In the genomic region with DNA sequence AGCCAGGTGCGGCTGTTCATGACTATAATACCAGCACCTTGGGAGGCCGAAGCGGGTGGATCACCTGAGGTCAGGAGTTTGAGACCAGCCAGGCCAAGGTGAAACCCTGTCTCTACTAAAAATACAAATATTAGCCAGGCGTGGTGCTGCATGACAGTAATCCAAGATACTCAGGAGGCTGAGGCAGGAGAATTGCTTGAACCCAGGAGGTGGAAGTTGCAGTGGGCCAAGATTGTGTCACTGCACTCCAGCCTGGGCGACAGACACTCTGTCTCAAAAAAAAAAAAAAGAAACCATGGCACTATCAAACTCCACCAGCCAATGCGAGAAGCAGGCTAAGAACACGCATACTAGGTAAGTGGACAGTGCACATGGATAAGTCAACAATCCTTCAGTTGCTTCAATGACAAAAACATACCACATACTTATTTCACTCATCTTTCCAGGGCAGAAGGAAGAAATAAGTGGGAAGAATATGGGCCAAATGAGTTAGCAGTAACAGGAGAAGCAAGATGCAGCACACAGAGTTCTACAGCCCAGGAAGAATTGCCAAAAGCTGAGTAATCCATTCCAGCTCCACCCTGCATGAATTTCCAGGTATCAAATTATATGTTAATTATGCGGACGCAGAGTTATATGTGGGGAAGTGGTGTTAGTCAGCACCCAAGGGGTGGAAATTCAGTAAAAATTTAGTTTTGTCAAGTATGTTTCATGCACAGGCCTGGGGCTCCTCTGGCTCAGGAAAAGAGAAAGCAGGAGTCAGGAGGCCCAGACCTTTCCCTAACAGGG, we compare ENCODE assay signal across 9 cellular contexts. TPM values are rescaled to one million over a fixed set of nuclear protein-coding genes. Genes with fewer than 3 reads are reported as not detected.
DNase-seq lines count a peak whose midpoint lies in the region; ATAC-seq and TF ChIP-seq lines count a peak whose summit lies in the region.
"Had no signal": no experiment of that assay in that cellular context is flagged by ENCODE, and none has a peak within 500 bp of the region (broad histone marks: within the 10 kb centered on the region; RNA-seq: fewer than 3 reads in every experiment).

No MANE protein-coding gene starts in this region.

- H3K4me3 ChIP-seq in heart left ventricle (peak overlapping the region in 4 of 12 donors; percentile 6 to 30 (median 11)), skeletal muscle tissue (ENCODE audit: low read length in 3 of 3) (peak overlapping the region; percentile 60 to 73 (median 64))

- intact Hi-C loops in heart left ventricle (cut with DNase I), result loop anchor here in 3 of 10 donors (5.0 to 10.0 kb wide), 3 partner anchors 33 to 58 kb away; a partner anchor contains a TSS

- ATAC-seq in SK-N-SH treated with all-trans-retinoic acid at 6 μM for 48 hours, result peak; percentile 78
- ATAC-seq in heart left ventricle, result peak in 3 of 4 donors; percentile 21 to 46 (median 37)
- ATAC-seq in HG02763 (IDR thresholded peaks at IDR 0.05; ENCODE audit: unreplicated experiment), result no peak

- DNase-seq in EL, result peak; percentile 87
- no peak for DNase-seq in heart left ventricle
- DNase-seq in NCI-H1092 treated with DMSO at 0.1 percent for 48 hours (lab: John Stamatoyannopoulos, UW), result no peak
- no peak for DNase-seq in HuH-7 (ENCODE audit: low spot score)
- no peak for DNase-seq in RKO (ENCODE audit: low spot score)
- DNase-seq: activated CD4-positive, CD25-positive, alpha-beta regulatory T cell treated with anti-CD3 and anti-CD28 coated beads, Interleukin-2, amount 50 U/mL, for 72 hours had no signal

- no peaks in the 10 kb centered on the region for H3K9me3 ChIP-seq in heart left ventricle
- H3K9me3 ChIP-seq in skeletal muscle tissue (ENCODE audit: control insufficient read depth in 3 of 3, low read length in 3 of 3), result no peaks in the 10 kb centered on the region

- no peak for TF ChIP-seq CTCF in heart left ventricle (IDR thresholded peaks at IDR 0.05)

- H3K36me3 ChIP-seq in heart left ventricle, result no peaks in the 10 kb centered on the region
- H3K36me3 ChIP-seq in skeletal muscle tissue (ENCODE audit: control insufficient read depth in 3 of 3, insufficient read depth in 3 of 3, low read length in 3 of 3), result no peaks in the 10 kb centered on the region

- H3K27me3 ChIP-seq in heart left ventricle (no peaks in the 10 kb centered on the region), skeletal muscle tissue (ENCODE audit: control insufficient read depth in 3 of 3, insufficient read depth in 3 of 3, low read length in 3 of 3) (no peaks in the 10 kb centered on the region)

- H3K27ac ChIP-seq in heart left ventricle (peak overlapping the region; percentile 11 to 82 (median 68)), skeletal muscle tissue (ENCODE audit: low read depth, low read length) (peak overlapping the region; percentile 79)

- WGBS in heart left ventricle, 4 donors, result 75 to 91% (median 83%) methylated on average over 9 of the region's 9 CpGs

- TF ChIP-seq POLR2A in heart left ventricle (IDR thresholded peaks at IDR 0.05), result no peak

- H3K4me1 ChIP-seq in heart left ventricle, result peaks cover 20 to 94% (median 73%) of the 10 kb centered on the region in 12 donors
- H3K4me1 ChIP-seq in skeletal muscle tissue (ENCODE audit: control insufficient read depth in 3 of 3, insufficient read depth in 3 of 3, low read length in 3 of 3), result peaks cover 86 to 90% (median 86%) of the 10 kb centered on the region in 3 donors

- H3K9ac ChIP-seq in skeletal muscle tissue (ENCODE audit: low read depth in 1 of 3, low read length in 3 of 3), result peak overlapping the region; percentile 67 to 80 (median 75)

TF ChIP-seq in SK-N-SH treated with all-trans-retinoic acid at 6 μM for 48 hours, 23 proteins besides CTCF, POLR2A, EP300 and RAD21 (continues in another document):
- TF ChIP-seq RARB (CRISPR knock-in tag; IDR thresholded peaks at IDR 0.05) (no peak), ZFP30 (CRISPR knock-in tag; IDR thresholded peaks at IDR 0.05) (no peak), ZNF8 (CRISPR knock-in tag; IDR thresholded peaks at IDR 0.05) (no peak), CSDC2 (CRISPR knock-in tag; IDR thresholded peaks at IDR 0.05) (no peak), ZC3H10 (CRISPR knock-in tag; IDR thresholded peaks at IDR 0.05) (no peak), BACH2 (CRISPR knock-in tag; IDR thresholded peaks at IDR 0.05; ENCODE audit: borderline replicate concordance) (no peak), ISL1 (CRISPR knock-in tag; IDR thresholded peaks at IDR 0.05) (no peak), ZNF565 (CRISPR knock-in tag; conservative IDR thresholded peaks at IDR 0.05; ENCODE audit: low read depth) (no peak), ZNF70 (CRISPR knock-in tag; IDR thresholded peaks at IDR 0.05) (no peak), ZFP3 (CRISPR knock-in tag; IDR thresholded peaks at IDR 0.05) (no peak), GLIS3 (CRISPR knock-in tag; IDR thresholded peaks at IDR 0.05) (no peak), TCF4 (CRISPR knock-in tag; IDR thresholded peaks at IDR 0.05; ENCODE audit: borderline replicate concordance) (no peak), PPARA (CRISPR knock-in tag; IDR thresholded peaks at IDR 0.05; ENCODE audit: borderline replicate concordance) (no peak), OSR1 (CRISPR knock-in tag; IDR thresholded peaks at IDR 0.05) (no peak), ESRRG (CRISPR knock-in tag; IDR thresholded peaks at IDR 0.05) (no peak), ARNTL (CRISPR knock-in tag; IDR thresholded peaks at IDR 0.05; ENCODE audit: borderline replicate concordance, low read depth) (no peak)
- TF ChIP-seq, protein P1, sequence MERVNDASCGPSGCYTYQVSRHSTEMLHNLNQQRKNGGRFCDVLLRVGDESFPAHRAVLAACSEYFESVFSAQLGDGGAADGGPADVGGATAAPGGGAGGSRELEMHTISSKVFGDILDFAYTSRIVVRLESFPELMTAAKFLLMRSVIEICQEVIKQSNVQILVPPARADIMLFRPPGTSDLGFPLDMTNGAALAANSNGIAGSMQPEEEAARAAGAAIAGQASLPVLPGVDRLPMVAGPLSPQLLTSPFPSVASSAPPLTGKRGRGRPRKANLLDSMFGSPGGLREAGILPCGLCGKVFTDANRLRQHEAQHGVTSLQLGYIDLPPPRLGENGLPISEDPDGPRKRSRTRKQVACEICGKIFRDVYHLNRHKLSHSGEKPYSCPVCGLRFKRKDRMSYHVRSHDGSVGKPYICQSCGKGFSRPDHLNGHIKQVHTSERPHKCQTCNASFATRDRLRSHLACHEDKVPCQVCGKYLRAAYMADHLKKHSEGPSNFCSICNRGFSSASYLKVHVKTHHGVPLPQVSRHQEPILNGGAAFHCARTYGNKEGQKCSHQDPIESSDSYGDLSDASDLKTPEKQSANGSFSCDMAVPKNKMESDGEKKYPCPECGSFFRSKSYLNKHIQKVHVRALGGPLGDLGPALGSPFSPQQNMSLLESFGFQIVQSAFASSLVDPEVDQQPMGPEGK (CRISPR knock-in tag; IDR thresholded peaks at IDR 0.05; ENCODE audit: borderline replicate concordance), result no peak
- TF ChIP-seq, protein P2, sequence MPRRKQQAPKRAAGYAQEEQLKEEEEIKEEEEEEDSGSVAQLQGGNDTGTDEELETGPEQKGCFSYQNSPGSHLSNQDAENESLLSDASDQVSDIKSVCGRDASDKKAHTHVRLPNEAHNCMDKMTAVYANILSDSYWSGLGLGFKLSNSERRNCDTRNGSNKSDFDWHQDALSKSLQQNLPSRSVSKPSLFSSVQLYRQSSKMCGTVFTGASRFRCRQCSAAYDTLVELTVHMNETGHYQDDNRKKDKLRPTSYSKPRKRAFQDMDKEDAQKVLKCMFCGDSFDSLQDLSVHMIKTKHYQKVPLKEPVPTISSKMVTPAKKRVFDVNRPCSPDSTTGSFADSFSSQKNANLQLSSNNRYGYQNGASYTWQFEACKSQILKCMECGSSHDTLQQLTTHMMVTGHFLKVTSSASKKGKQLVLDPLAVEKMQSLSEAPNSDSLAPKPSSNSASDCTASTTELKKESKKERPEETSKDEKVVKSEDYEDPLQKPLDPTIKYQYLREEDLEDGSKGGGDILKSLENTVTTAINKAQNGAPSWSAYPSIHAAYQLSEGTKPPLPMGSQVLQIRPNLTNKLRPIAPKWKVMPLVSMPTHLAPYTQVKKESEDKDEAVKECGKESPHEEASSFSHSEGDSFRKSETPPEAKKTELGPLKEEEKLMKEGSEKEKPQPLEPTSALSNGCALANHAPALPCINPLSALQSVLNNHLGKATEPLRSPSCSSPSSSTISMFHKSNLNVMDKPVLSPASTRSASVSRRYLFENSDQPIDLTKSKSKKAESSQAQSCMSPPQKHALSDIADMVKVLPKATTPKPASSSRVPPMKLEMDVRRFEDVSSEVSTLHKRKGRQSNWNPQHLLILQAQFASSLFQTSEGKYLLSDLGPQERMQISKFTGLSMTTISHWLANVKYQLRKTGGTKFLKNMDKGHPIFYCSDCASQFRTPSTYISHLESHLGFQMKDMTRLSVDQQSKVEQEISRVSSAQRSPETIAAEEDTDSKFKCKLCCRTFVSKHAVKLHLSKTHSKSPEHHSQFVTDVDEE (CRISPR knock-in tag; IDR thresholded peaks at IDR 0.05), result no peak
- TF ChIP-seq, protein P3, sequence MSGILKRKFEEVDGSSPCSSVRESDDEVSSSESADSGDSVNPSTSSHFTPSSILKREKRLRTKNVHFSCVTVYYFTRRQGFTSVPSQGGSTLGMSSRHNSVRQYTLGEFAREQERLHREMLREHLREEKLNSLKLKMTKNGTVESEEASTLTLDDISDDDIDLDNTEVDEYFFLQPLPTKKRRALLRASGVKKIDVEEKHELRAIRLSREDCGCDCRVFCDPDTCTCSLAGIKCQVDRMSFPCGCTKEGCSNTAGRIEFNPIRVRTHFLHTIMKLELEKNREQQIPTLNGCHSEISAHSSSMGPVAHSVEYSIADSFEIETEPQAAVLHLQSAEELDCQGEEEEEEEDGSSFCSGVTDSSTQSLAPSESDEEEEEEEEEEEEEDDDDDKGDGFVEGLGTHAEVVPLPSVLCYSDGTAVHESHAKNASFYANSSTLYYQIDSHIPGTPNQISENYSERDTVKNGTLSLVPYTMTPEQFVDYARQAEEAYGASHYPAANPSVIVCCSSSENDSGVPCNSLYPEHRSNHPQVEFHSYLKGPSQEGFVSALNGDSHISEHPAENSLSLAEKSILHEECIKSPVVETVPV (CRISPR knock-in tag; IDR thresholded peaks at IDR 0.05), result no peak

RNA-seq across cellular contexts. Expression of a gene that starts 58.5 kb away (rescaled TPM):
- total RNA-seq in heart left ventricle (10 to 100 TPM in 6 of 9 donors, 1 to 10 TPM in 3; 7.8 to 21.6 (median 14.5) TPM), skeletal muscle tissue (8.9 TPM)
- 1 to 10 TPM; 3.8 to 4.0 TPM for polyA plus RNA-seq in heart left ventricle
